8 cellular contexts compared by ENCODE assay signal in genomic region chr7:2354173-2355078, GRCh38. TPM values are rescaled to one million over a fixed set of nuclear protein-coding genes. Genes with fewer than 3 reads are reported as not detected.
DNase-seq lines count a peak whose midpoint lies in the region; ATAC-seq and TF ChIP-seq lines count a peak whose summit lies in the region.

EIF3B (plus strand) TSS chr7:2354827; CDS start chr7:2354922, 95 bp downstream.

- H3K27ac ChIP-seq in C4-2B, result peak within 1 kb of the TSS; percentile 99

- H3K27ac Mint-ChIP-seq in activated CD4-positive, alpha-beta T cell treated with anti-CD3 and anti-CD28 coated beads, Interleukin-2, amount 10 ng/mL, durations not matched to agents 7 days and 5 days, result peak within 1 kb of the TSS; percentile 100

- H3K9me3 Mint-ChIP-seq in activated CD4-positive, alpha-beta T cell treated with anti-CD3 and anti-CD28 coated beads, Interleukin-2, amount 10 ng/mL, durations not matched to agents 7 days and 5 days, result no peaks in the 10 kb centered on the region

- POLR2A ChIA-PET in activated CD4-positive, alpha-beta T cell treated with anti-CD3 and anti-CD28 coated beads, Interleukin-2, amount 10 ng/mL, durations not matched to agents 7 days and 5 days (lab: Charles Lee), result no interaction called here

- peak within 1 kb of the TSS; percentile 80 for H3K4me3 Mint-ChIP-seq in activated CD4-positive, alpha-beta T cell treated with anti-CD3 and anti-CD28 coated beads, Interleukin-2, amount 10 ng/mL, durations not matched to agents 7 days and 5 days

- peak; percentile 80 for ATAC-seq in GM19372 (IDR thresholded peaks at IDR 0.05; ENCODE audit: low read depth, unreplicated experiment)
- ATAC-seq in HG03521 (IDR thresholded peaks at IDR 0.05; ENCODE audit: unreplicated experiment), result peak; percentile 82

- peaks cover 29% of the 10 kb centered on the region for H3K4me1 Mint-ChIP-seq in activated CD4-positive, alpha-beta T cell treated with anti-CD3 and anti-CD28 coated beads, Interleukin-2, amount 10 ng/mL, durations not matched to agents 7 days and 5 days

- no peaks in the 10 kb centered on the region for H3K27me3 Mint-ChIP-seq in activated CD4-positive, alpha-beta T cell treated with anti-CD3 and anti-CD28 coated beads, Interleukin-2, amount 10 ng/mL, durations not matched to agents 7 days and 5 days

- CTCF ChIA-PET in activated CD4-positive, alpha-beta T cell treated with anti-CD3 and anti-CD28 coated beads, Interleukin-2, amount 10 ng/mL, durations not matched to agents 7 days and 5 days (lab: Charles Lee), result interaction anchor here (0.8 to 1.1 kb wide), 4 partner anchors 11 to 126 kb away, joined by 3 read pairs; no protein-coding TSS in a partner anchor

- peaks cover 14% of the 10 kb centered on the region for H3K36me3 Mint-ChIP-seq in activated CD4-positive, alpha-beta T cell treated with anti-CD3 and anti-CD28 coated beads, Interleukin-2, amount 10 ng/mL, durations not matched to agents 7 days and 5 days (ENCODE audit: low read depth)

- TF ChIP-seq CTCF in C4-2B (conservative IDR thresholded peaks at IDR 0.05), result no peak

- DNase-seq in NCI-H69 (lab: John Stamatoyannopoulos, UW) (peak; percentile 97), dedifferentiated amniotic fluid mesenchymal stem cell (ENCODE audit: extremely low spot score) (peak; percentile 93), left kidney (ENCODE audit: low read depth, low spot score) (peak; percentile 97)
- DNase-seq in activated CD4-positive, alpha-beta T cell treated with anti-CD3 and anti-CD28 coated beads, Interleukin-2, amount 10 ng/mL, durations not matched to agents 7 days and 5 days, result peak; percentile 92
- peak; percentile 89 for DNase-seq in stimulated activated CD4-positive, alpha-beta T cell treated with anti-CD3 and anti-CD28 coated beads, Interleukin-1b, Interleukin-23, amount 100 ng/mL, for 48 hours

RNA-seq across cellular contexts. Expression of gene EIF3B, which starts in this region (rescaled TPM):
- 100 to 1,000 TPM; 148 to 158 TPM for total RNA-seq in activated CD4-positive, alpha-beta T cell treated with anti-CD3 and anti-CD28 coated beads, Interleukin-2, amount 10 ng/mL, durations not matched to agents 7 days and 5 days

Comparison
In these comparisons a context has a peak if more than half of its experiments do, and no peak if none do; other contexts are left out.
1. Peak in every context shown above with its lines: DNase-seq, ATAC-seq and H3K27ac ChIP-seq.